ENCODE assay signal across 23 cellular contexts in genomic region chr4:111648056-111648455, GRCh38.
"Had no signal": no experiment of that assay in that cellular context is flagged by ENCODE, and none has a peak within 500 bp of the region (broad histone marks: within the 10 kb centered on the region; RNA-seq: fewer than 3 reads in every experiment).

No MANE protein-coding gene starts in this region.

- H3K36me3 ChIP-seq: colonic mucosa, esophagus squamous epithelium, gastrocnemius medialis, heart right ventricle, left lung, lower lobe of right lung had no signal

- H3K27me3 ChIP-seq: colonic mucosa, foreskin keratinocyte, gastrocnemius medialis, left lung had no signal

- H3K9me3 ChIP-seq: colonic mucosa, esophagus squamous epithelium, gastrocnemius medialis, heart right ventricle, left lung, lower lobe of right lung, mucosa of descending colon had no signal

- H3K27ac ChIP-seq: colonic mucosa, epithelial cell of prostate, esophagus squamous epithelium, foreskin keratinocyte, gastrocnemius medialis, heart right ventricle, left lung, lower lobe of right lung had no signal

- H3K4me3 ChIP-seq: colonic mucosa, esophagus squamous epithelium, gastrocnemius medialis, heart right ventricle, left lung, lower lobe of right lung, mucosa of descending colon had no signal

- ATAC-seq: effector memory CD8-positive, alpha-beta T cell; esophagus mucosa; foreskin keratinocyte; gastrocnemius medialis; heart right ventricle; left cardiac atrium; left lung; left ventricle myocardium superior; lower lobe of right lung; mucosa of descending colon; natural killer cell had no signal

- H3K4me1 ChIP-seq: colonic mucosa, esophagus squamous epithelium, gastrocnemius medialis, heart right ventricle, left lung, lower lobe of right lung had no signal

- DNase-seq: colonic mucosa; cortex of kidney; effector CD8-positive, alpha-beta T cell; effector memory CD8-positive, alpha-beta T cell; endodermal cell; erythroblast; esophagus squamous epithelium; foreskin keratinocyte; gastrocnemius medialis; glutamatergic neuron; head of caudate nucleus; heart right ventricle; hippocampal formation; left cardiac atrium; left lung; left ventricle myocardium superior; lower lobe of right lung; mesenchymal stem cell; mucosa of descending colon; naive B cell; natural killer cell had no signal
